13 cellular contexts compared by ENCODE assay signal in the genomic region with DNA sequence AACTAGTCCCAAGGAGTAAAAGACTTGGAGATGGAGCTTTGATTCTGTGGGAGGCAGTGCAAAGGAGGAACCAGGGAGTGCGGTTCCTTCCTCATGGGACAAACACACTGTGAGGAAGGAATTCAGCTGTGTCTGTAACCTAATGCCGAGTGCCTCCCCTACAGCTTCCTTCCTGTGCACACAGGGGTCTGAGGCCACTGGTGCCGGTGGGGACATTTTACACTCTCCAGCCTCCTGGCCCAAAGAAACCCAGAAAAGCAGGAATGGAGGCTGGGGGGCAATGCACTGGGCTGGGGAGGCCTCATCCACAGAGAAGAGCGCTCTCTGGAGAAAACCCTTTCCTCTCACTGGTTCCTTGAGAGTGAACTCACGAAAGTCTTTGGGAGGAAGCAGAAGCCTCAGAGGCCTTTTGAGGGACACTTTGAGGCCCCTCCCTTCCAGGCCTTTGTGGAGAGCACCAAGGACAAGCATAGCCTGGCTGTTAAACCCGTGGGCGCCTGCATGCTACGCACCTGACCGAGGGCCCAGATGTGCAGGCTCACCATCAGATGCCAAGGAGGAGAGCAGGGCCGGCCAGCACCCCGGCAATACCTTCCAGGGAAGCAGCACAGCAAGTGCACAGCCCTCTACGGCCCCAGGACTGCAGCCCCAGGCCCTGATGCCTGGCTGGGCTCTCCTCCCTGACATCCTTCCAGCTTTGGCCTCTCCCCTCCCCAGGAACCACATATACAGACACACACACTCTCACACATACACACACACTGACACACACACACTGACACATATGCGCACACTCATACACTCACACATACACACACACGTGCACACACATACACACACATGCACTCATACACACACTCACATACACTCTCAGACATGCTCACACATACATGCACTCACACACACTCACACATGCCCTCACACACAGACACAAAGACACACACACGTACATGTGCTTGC. TPM values are rescaled to one million over a fixed set of nuclear protein-coding genes. Genes with fewer than 3 reads are reported as not detected.
DNase-seq lines count a peak whose midpoint lies in the region; ATAC-seq, FAIRE-seq and TF ChIP-seq lines count a peak whose summit lies in the region.
"Had no signal": no experiment of that assay in that cellular context is flagged by ENCODE, and none has a peak within 500 bp of the region (broad histone marks: within the 10 kb centered on the region; RNA-seq: fewer than 3 reads in every experiment).

No MANE protein-coding gene starts in this region.

- peaks cover 55 to 70% (median 59%) of the 10 kb centered on the region in 10 experiments for H3K4me1 ChIP-seq in BLaER1 treated with 17β-estradiol and CSF1 and Interleukin-3, amounts not matched to agents 10 nM and 100 nM
- H3K4me1 ChIP-seq in H1 (replicated peaks in 1 of 4; ENCODE audit: control insufficient read depth in 3 of 4, insufficient read depth in 4 of 4, low read length in 3 of 4), result peaks cover 0 to 12% (median 4%) of the 10 kb centered on the region in 4 experiments; a peak in 5 of 7 replicates
- H3K4me1 ChIP-seq: SJCRH30 had no signal

- H3K4me2 ChIP-seq in BLaER1 treated with 17β-estradiol and CSF1 and Interleukin-3, amounts not matched to agents 10 nM and 100 nM, result peak overlapping the region; percentile 79 to 97 (median 90)
- peak overlapping the region in 1 of 2 experiments; percentile 15; a peak in 2 of 4 replicates for H3K4me2 ChIP-seq in H1 (ENCODE audit: insufficient read depth in 1 of 2, low read depth in 2 of 2, low read length in 2 of 2)

- H3K36me3 ChIP-seq in BLaER1 treated with 17β-estradiol and CSF1 and Interleukin-3, amounts not matched to agents 10 nM and 100 nM, result no peaks in the 10 kb centered on the region
- no peaks in the 10 kb centered on the region; a peak in 1 of 8 replicates for H3K36me3 ChIP-seq in H1 (ENCODE audit: control insufficient read depth in 2 of 4, insufficient read depth in 4 of 4, low read length in 3 of 4)
- H3K36me3 ChIP-seq: BE2C, SJCRH30 had no signal

- POLR2A ChIA-PET in H1 (lab: Charles Lee; ENCODE audit: partially characterized antibody), result interaction anchor here (0.8 to 2.1 kb wide), 6 partner anchors 8 to 60 kb away, joined by 3 to 7 read pairs (median 4); partner anchors contain the start of gene PSMA6

- peak overlapping the region; percentile 97 for H3K27ac Mint-ChIP-seq in nephron progenitor cell

- no peaks in the 10 kb centered on the region for H3K9me3 Mint-ChIP-seq in nephron progenitor cell

- H3K9me3 ChIP-seq in BLaER1 treated with 17β-estradiol and CSF1 and Interleukin-3, amounts not matched to agents 10 nM and 100 nM (replicated peaks in 1 of 11), result no peaks in the 10 kb centered on the region
- no peaks in the 10 kb centered on the region for H3K9me3 ChIP-seq in H1 (ENCODE audit: insufficient read depth in 2 of 2, low read depth in 1 of 2, low read length in 1 of 2)
- H3K9me3 ChIP-seq: BE2C, SJCRH30 had no signal

- H4K5ac ChIP-seq in H1 (ENCODE audit: insufficient read length, low read depth, low read length), result no peak overlapping the region

- H3K27me3 Mint-ChIP-seq in nephron progenitor cell (ENCODE audit: low read depth, poor library complexity), result peaks cover 2% of the 10 kb centered on the region
- H3K27me3 Mint-ChIP-seq: activated CD4-positive, alpha-beta T cell treated with anti-CD3 and anti-CD28 coated beads for 36 hours had no signal

- H2BK20ac ChIP-seq in H1 (ENCODE audit: low read length), result peak overlapping the region; percentile 63; the same call in 1 of the 2 replicates

- no peaks in the 10 kb centered on the region for H3K27me3 ChIP-seq in BLaER1 treated with 17β-estradiol and CSF1 and Interleukin-3, amounts not matched to agents 10 nM and 100 nM
- no peaks in the 10 kb centered on the region; a peak in 1 of 7 replicates for H3K27me3 ChIP-seq in H1 (replicated peaks in 1 of 4; ENCODE audit: control insufficient read depth in 3 of 4, extremely low read depth in 1 of 4, insufficient read depth in 3 of 4, low read length in 3 of 4)
- H3K27me3 ChIP-seq: BE2C, SJCRH30 had no signal

- peak overlapping the region; percentile 48 for H2BK15ac ChIP-seq in H1 (ENCODE audit: low read length)

- DNase-seq in HTR-8/SVneo (ENCODE audit: insufficient read length, low spot score) (no peak), H1 (ENCODE audit: low read depth in 1 of 2, low spot score in 2 of 2) (no peak), nephron progenitor cell (peak; percentile 34), RKO (ENCODE audit: low spot score) (no peak)
- no peak for DNase-seq in stimulated activated CD4-positive, alpha-beta T cell treated with anti-CD3 and anti-CD28 coated beads, Interleukin-12 subunit alpha, Interleukin-12 subunit beta, amount 100 ng/mL, for 4 hours
- DNase-seq: activated CD4-positive, alpha-beta T cell treated with anti-CD3 and anti-CD28 coated beads for 36 hours; BE2C; dermis blood vessel endothelial cell; foreskin melanocyte had no signal

- H3K79me1 ChIP-seq in H1 (ENCODE audit: low read depth, low read length), result no peaks in the 10 kb centered on the region; the same call in 1 of the 2 replicates

- H2BK5ac ChIP-seq in H1 (ENCODE audit: low read depth, low read length), result peak overlapping the region; percentile 86

- no peak for TF ChIP-seq RAD21 in H1 (IDR thresholded peaks at IDR 0.05 in 1 of 2, conservative IDR thresholded peaks at IDR 0.05 in 1 of 2; ENCODE audit: low read depth in 2 of 2, low read length in 2 of 2)

- ATAC-seq in GM19351 (IDR thresholded peaks at IDR 0.05; ENCODE audit: unreplicated experiment) (no peak), GM18519 (IDR thresholded peaks at IDR 0.05; ENCODE audit: low FRiP score, unreplicated experiment) (no peak)
- ATAC-seq: activated CD4-positive, alpha-beta T cell treated with anti-CD3 and anti-CD28 coated beads for 36 hours had no signal

- H4K8ac ChIP-seq in H1 (ENCODE audit: extremely low read depth, insufficient read depth, low read length), result no peak overlapping the region; the same call in 1 of the 2 replicates

- H4K20me1 ChIP-seq in BLaER1 treated with 17β-estradiol and CSF1 and Interleukin-3, amounts not matched to agents 10 nM and 100 nM, result no peaks in the 10 kb centered on the region
- H4K20me1 ChIP-seq in H1 (replicated peaks in 1 of 2; ENCODE audit: control insufficient read depth in 1 of 2, insufficient read depth in 2 of 2, low read length in 2 of 2), result peaks cover 0 to 2% of the 10 kb centered on the region in 2 experiments

- H3K18ac ChIP-seq in H1 (ENCODE audit: extremely low read depth, low read length), result peak overlapping the region; percentile 62; the same call in 1 of the 2 replicates

- peak overlapping the region; percentile 27 to 64 (median 53); a peak in 19 of 22 replicates for H3K9ac ChIP-seq in BLaER1 treated with 17β-estradiol and CSF1 and Interleukin-3, amounts not matched to agents 10 nM and 100 nM
- H3K9ac ChIP-seq in H1 (replicated peaks in 1 of 4; ENCODE audit: extremely low read depth in 1 of 4, low read depth in 3 of 4, low read length in 3 of 4), result peak overlapping the region in 1 of 4 experiments; percentile 21; a peak in 1 of 7 replicates

- H3K4me3 ChIP-seq in BLaER1 treated with 17β-estradiol and CSF1 and Interleukin-3, amounts not matched to agents 10 nM and 100 nM, result peak overlapping the region in 9 of 10 experiments; percentile 2 to 55 (median 36); a peak in 11 of 20 replicates
- H3K4me3 ChIP-seq in H1 (ENCODE audit: extremely low read depth in 1 of 4, insufficient read depth in 2 of 4, low read depth in 3 of 4, low read length in 4 of 4), result no peak overlapping the region
- H3K4me3 ChIP-seq: SJCRH30 had no signal

- H3K36me3 Mint-ChIP-seq in nephron progenitor cell (ENCODE audit: low read depth), result no peaks in the 10 kb centered on the region

- H3K14ac ChIP-seq in H1 (ENCODE audit: insufficient read length), result no peak overlapping the region

- peak overlapping the region; percentile 71 for H2AFZ ChIP-seq in H1 (ENCODE audit: low read length)

- no peak overlapping the region for H2BK120ac ChIP-seq in H1 (replicated peaks; ENCODE audit: low read depth, low read length)

- no peak for TF ChIP-seq EP300 in H1 (IDR thresholded peaks at IDR 0.05; ENCODE audit: borderline replicate concordance in 1 of 2, low read depth in 2 of 2, low read length in 2 of 2)

- H3K56ac ChIP-seq in H1 (replicated peaks; ENCODE audit: insufficient read length, low read depth, low read length), result no peak overlapping the region

- peak; percentile 59 for FAIRE-seq in HTR-8/SVneo (lab: Jason Lieb, UNC)
- FAIRE-seq in H1 (lab: Jason Lieb, UNC), result no peak

- peaks cover 3% of the 10 kb centered on the region for H3K23me2 ChIP-seq in H1 (ENCODE audit: low read depth, low read length)

- no peak for TF ChIP-seq POLR2A in H1 (IDR thresholded peaks at IDR 0.05; ENCODE audit: control extremely low read depth in 1 of 2, low read depth in 2 of 2, low read length in 2 of 2)

- peaks cover 56% of the 10 kb centered on the region for H3K4me1 Mint-ChIP-seq in nephron progenitor cell

- H3K4ac ChIP-seq in H1 (replicated peaks; ENCODE audit: insufficient read length, low read depth, low read length), result no peak overlapping the region

- TF ChIP-seq CTCF in H1 (IDR thresholded peaks at IDR 0.05; ENCODE audit: control extremely low read depth in 1 of 3, insufficient read depth in 1 of 3, low read depth in 1 of 3, low read length in 3 of 3), result no peak
- TF ChIP-seq CTCF in nephron progenitor cell (IDR thresholded peaks at IDR 0.05), result no peak

- 85% methylated on average over 15 of the region's 15 CpGs; no CpG with 5 or more reads in 1 of the 2 experiments for WGBS in H1 (ENCODE audit: extremely low coverage in 1 of 2, insufficient coverage in 1 of 2, insufficient read length in 1 of 2, insufficient replicate concordance in 2 of 2, low coverage in 1 of 2, low lambda C conversion rate in 2 of 2, missing lambda C conversion rate in 1 of 2), 2 experiments

- H3K27ac ChIP-seq in BLaER1 treated with 17β-estradiol and CSF1 and Interleukin-3, amounts not matched to agents 10 nM and 100 nM, result peak overlapping the region; percentile 39 to 72 (median 64); a peak in 21 of 22 replicates
- no peak overlapping the region for H3K27ac ChIP-seq in H1 (ENCODE audit: low read depth, low read length)
- H3K27ac ChIP-seq: SJCRH30 had no signal

- H3K4me3 Mint-ChIP-seq in nephron progenitor cell, result peak overlapping the region; percentile 16
- H3K4me3 Mint-ChIP-seq: activated CD4-positive, alpha-beta T cell treated with anti-CD3 and anti-CD28 coated beads for 36 hours had no signal

- peak overlapping the region; percentile 99; the same call in 1 of the 2 replicates for H2BK12ac ChIP-seq in H1 (ENCODE audit: low read depth, low read length)

- CTCF ChIA-PET in H1 (lab: Charles Lee; ENCODE audit: partially characterized antibody), result interaction anchor here (0.9 to 2.3 kb wide), 10 partner anchors 12 to 211 kb away, joined by 3 to 9 read pairs (median 5); partner anchors contain the start of gene NFKBIA

- H2AK5ac ChIP-seq in H1 (ENCODE audit: low read depth, low read length), result peak overlapping the region; percentile 100

- H4K91ac ChIP-seq in H1 (replicated peaks; ENCODE audit: insufficient read length, low read length), result peak overlapping the region; percentile 91

- H3K79me2 ChIP-seq in H1 (ENCODE audit: control insufficient read depth in 1 of 2, insufficient read depth in 2 of 2, low read length in 2 of 2), result no peaks in the 10 kb centered on the region

- no peak overlapping the region for H3K23ac ChIP-seq in H1 (ENCODE audit: insufficient read length)

RNA-seq across cellular contexts. Expression of gene NFKBIA, which starts 52.0 kb away (rescaled TPM):
- 24.4 and 25.9 TPM in 2 replicates for total RNA-seq in H1 (2021; fragmentation: NEBNext Ultra II Directional; extraction: Animal tissue kit (Norgen Biotek cat#: 25700))
- polyA plus RNA-seq in H1 (2011; rRNA removed), result 49.7 and 59.5 TPM in 2 replicates
- polyA plus RNA-seq in H1 (2011; cell fraction: cytosol; rRNA removed), result 41.5 TPM
- 100 TPM for polyA plus RNA-seq in H1 (2011; cell fraction: nucleus; rRNA removed)
- 29.4 to 34.3 TPM (median 31.5 TPM) in 4 replicates for polyA plus RNA-seq in H1 (2012, experiment 1 of 2)
- 38.2 TPM for polyA plus RNA-seq in H1 (2012, experiment 2 of 2)
- polyA plus RNA-seq in H1 (2013, experiment 1 of 2), result 18.4 TPM
- polyA plus RNA-seq in H1 (2013, experiment 2 of 2), result 18.3 TPM
- polyA minus RNA-seq in H1 (2011; rRNA and poly(A)+ RNA removed), result 54.4 and 66.5 TPM in 2 replicates
- polyA minus RNA-seq in H1 (2011; cell fraction: cytosol; rRNA and poly(A)+ RNA removed), result 24.7 TPM
- 105 TPM for polyA minus RNA-seq in H1 (2011; cell fraction: nucleus; rRNA and poly(A)+ RNA removed)

Comparison
In these comparisons a context has a peak if more than half of its experiments do, and no peak if none do; other contexts are left out.
1. H3K4me3 ChIP-seq: peak in BLaER1 treated with 17β-estradiol and CSF1 and Interleukin-3, amounts not matched to agents 10 nM and 100 nM (9 of 10); none in H1 (0 of 4).